ENCODE assay signal across 8 cellular contexts in the genomic region with DNA sequence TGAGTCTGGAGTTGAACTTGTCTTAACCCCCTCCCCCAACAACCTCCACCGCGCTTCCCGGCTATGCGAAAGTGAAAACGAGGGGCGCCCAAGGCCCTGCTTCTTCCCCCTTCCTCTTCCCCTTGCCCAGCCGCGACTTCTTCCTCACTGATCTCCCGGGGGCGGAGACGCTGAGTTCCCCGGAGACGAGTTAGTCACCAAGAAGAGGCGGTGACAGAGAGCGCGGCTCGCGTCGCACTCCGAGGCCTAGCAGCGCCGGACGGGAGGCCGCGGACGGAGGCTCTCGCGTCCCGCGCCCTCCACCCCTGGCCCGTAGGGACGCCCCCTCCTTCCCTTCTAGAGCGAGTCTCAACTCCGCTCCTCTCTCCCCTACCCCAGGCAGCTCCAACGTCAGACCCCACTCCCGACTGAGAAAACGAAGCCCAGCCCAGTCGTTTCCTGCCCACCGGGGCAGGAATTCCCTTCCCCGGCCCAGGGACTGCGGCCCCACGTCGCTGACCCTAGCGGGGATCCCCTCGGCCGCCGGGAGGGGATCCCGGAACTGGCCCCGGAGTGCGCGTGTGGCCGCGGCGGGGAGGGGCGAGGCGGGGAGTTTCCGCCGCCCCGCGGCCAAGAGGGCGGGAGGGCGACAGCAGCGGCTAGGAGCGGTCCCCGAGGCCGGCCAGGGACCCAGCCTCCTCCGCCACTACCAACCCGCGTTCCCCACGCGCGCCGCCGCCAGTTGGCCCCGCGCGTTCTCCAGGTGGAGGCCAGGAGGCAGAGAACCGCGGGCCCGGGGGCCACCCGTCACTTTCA. TPM values are rescaled to one million over a fixed set of nuclear protein-coding genes. Genes with fewer than 3 reads are reported as not detected.
A peak's percentile ranks its signal among the peaks of the same experiment; 100 is the strongest.
DNase-seq lines count a peak whose midpoint lies in the region; ATAC-seq and TF ChIP-seq lines count a peak whose summit lies in the region.

No MANE protein-coding gene starts in this region.

- no peaks in the 10 kb centered on the region for H3K9me3 Mint-ChIP-seq in CD8-positive, alpha-beta T cell
- no peaks in the 10 kb centered on the region for H3K9me3 Mint-ChIP-seq in endothelial cell (ENCODE audit: unreplicated experiment)

- peak overlapping the region; percentile 88 for H3K4me3 Mint-ChIP-seq in CD8-positive, alpha-beta T cell
- peak overlapping the region; percentile 97 for H3K4me3 Mint-ChIP-seq in endothelial cell (ENCODE audit: unreplicated experiment)

- DNase-seq in CD8-positive, alpha-beta T cell = peak; percentile 59 to 93 (median 82)
- peak; percentile 54 for DNase-seq in NT2/D1 (ENCODE audit: low read depth, low spot score)
- DNase-seq in activated CD8-positive, alpha-beta memory T cell treated with anti-CD3 and anti-CD28 coated beads, Interleukin-2, amount 50 U/mL, for 4 hours = peak; percentile 83
- DNase-seq in endothelial cell (ENCODE audit: low spot score) = peak; percentile 64
- peak; percentile 8 for DNase-seq in middle frontal gyrus (ENCODE audit: extremely low spot score, low spot score)
- peak; percentile 78 for DNase-seq in stimulated activated CD8-positive, alpha-beta memory T cell treated with anti-CD3 and anti-CD28 coated beads, Interleukin-4, amount 100 ng/mL, for 24 hours (ENCODE audit: low read depth)

- no peaks in the 10 kb centered on the region for H3K36me3 ChIP-seq in CD8-positive, alpha-beta T cell (ENCODE audit: insufficient read depth, low read length)
- peaks cover 10% of the 10 kb centered on the region for H3K36me3 ChIP-seq in NT2/D1 (ENCODE audit: insufficient read depth, insufficient read length, low read length)

- peak overlapping the region; percentile 96 for H3K27ac ChIP-seq in CD8-positive, alpha-beta T cell (ENCODE audit: low read depth, low read length)

- CTCF ChIA-PET in CD8-positive, alpha-beta T cell (lab: Charles Lee) = interaction anchor here (1.3 to 2.0 kb wide), 2 partner anchors 60 to 108 kb away, joined by 4 read pairs; no protein-coding TSS in a partner anchor

- H3K4me3 ChIP-seq in CD8-positive, alpha-beta T cell (ENCODE audit: low read depth, low read length) = peak overlapping the region; percentile 59
- peak overlapping the region; percentile 68 for H3K4me3 ChIP-seq in NT2/D1 (ENCODE audit: insufficient read length, low read depth)

- ATAC-seq in CD8-positive, alpha-beta T cell = peak; percentile 74
- ATAC-seq in GM19351 (IDR thresholded peaks at IDR 0.05; ENCODE audit: unreplicated experiment) (peak; percentile 54), HG03460 (IDR thresholded peaks at IDR 0.05; ENCODE audit: unreplicated experiment) (peak; percentile 56)

- intact Hi-C loops in CD8-positive, alpha-beta T cell (cut with DNase I, micrococcal nuclease) = loop anchor here (1.0 to 10.0 kb wide), 17 partner anchors 15 to 419 kb away; a partner anchor contains a TSS

- H3K27me3 Mint-ChIP-seq in CD8-positive, alpha-beta T cell (ENCODE audit: low read depth) = no peaks in the 10 kb centered on the region
- H3K27me3 Mint-ChIP-seq in endothelial cell (ENCODE audit: unreplicated experiment) = peaks cover 9% of the 10 kb centered on the region

- H3K4me1 Mint-ChIP-seq in CD8-positive, alpha-beta T cell (ENCODE audit: low read depth) = peaks cover 44% of the 10 kb centered on the region
- H3K4me1 Mint-ChIP-seq in endothelial cell (ENCODE audit: unreplicated experiment) = peaks cover 12% of the 10 kb centered on the region

- H3K27ac Mint-ChIP-seq in CD8-positive, alpha-beta T cell = peak overlapping the region; percentile 94
- peak overlapping the region; percentile 92 for H3K27ac Mint-ChIP-seq in endothelial cell (ENCODE audit: unreplicated experiment)

- H3K9me3 ChIP-seq in CD8-positive, alpha-beta T cell (ENCODE audit: low read length) = no peaks in the 10 kb centered on the region
- no peaks in the 10 kb centered on the region for H3K9me3 ChIP-seq in NT2/D1 (ENCODE audit: insufficient read depth, low read length)

- H3K4me1 ChIP-seq in CD8-positive, alpha-beta T cell (ENCODE audit: insufficient read depth, low read length) = peaks cover 22% of the 10 kb centered on the region
- H3K4me1 ChIP-seq in NT2/D1 (ENCODE audit: insufficient read depth, insufficient read length) = no peaks in the 10 kb centered on the region

- H3K36me3 Mint-ChIP-seq in CD8-positive, alpha-beta T cell = peaks cover 30% of the 10 kb centered on the region
- peaks cover 4% of the 10 kb centered on the region for H3K36me3 Mint-ChIP-seq in endothelial cell (ENCODE audit: low read depth, unreplicated experiment)

- H3K27me3 ChIP-seq in CD8-positive, alpha-beta T cell (ENCODE audit: insufficient read depth, low read length) = no peaks in the 10 kb centered on the region
- H3K27me3 ChIP-seq in NT2/D1 (ENCODE audit: insufficient read depth, insufficient read length) = no peaks in the 10 kb centered on the region

- no peak for TF ChIP-seq CTCF in CD8-positive, alpha-beta T cell (IDR thresholded peaks at IDR 0.05)
- no peak for TF ChIP-seq CTCF in endothelial cell (IDR thresholded peaks at IDR 0.05; ENCODE audit: unreplicated experiment)

- POLR2A ChIA-PET in CD8-positive, alpha-beta T cell (lab: Charles Lee) = interaction anchor here (0.5 to 5.1 kb wide), 8 partner anchors 13 to 249 kb away, joined by 3 to 73 read pairs (median 10); a partner anchor contains a TSS

- H3K9ac ChIP-seq in NT2/D1 (ENCODE audit: insufficient read length, low read depth) = peak overlapping the region; percentile 84

RNA-seq across cellular contexts. Expression of a gene that starts 1.4 kb away (rescaled TPM):
- total RNA-seq in CD8-positive, alpha-beta T cell = 10 to 100 TPM; 48.8 to 52.7 TPM
- 27.2 TPM for total RNA-seq in endothelial cell (ENCODE audit: unreplicated experiment)

Comparison
In these comparisons a context has a peak if more than half of its experiments do, and no peak if none do; other contexts are left out.
1. Peak in every context shown above with its lines: DNase-seq, ATAC-seq, H3K4me3 ChIP-seq and H3K27ac ChIP-seq.
2. DNase-seq: peak in every context shown above with its lines; median percentile 83 in activated CD8-positive, alpha-beta memory T cell treated with anti-CD3 and anti-CD28 coated beads, Interleukin-2, amount 50 U/mL, for 4 hours; 82 in CD8-positive, alpha-beta T cell; 78 in stimulated activated CD8-positive, alpha-beta memory T cell treated with anti-CD3 and anti-CD28 coated beads, Interleukin-4, amount 100 ng/mL, for 24 hours; 64 in endothelial cell; 54 in NT2/D1; 8 in middle frontal gyrus.